Comparison of ENCODE assay signal across 7 cellular contexts in the genomic region with DNA sequence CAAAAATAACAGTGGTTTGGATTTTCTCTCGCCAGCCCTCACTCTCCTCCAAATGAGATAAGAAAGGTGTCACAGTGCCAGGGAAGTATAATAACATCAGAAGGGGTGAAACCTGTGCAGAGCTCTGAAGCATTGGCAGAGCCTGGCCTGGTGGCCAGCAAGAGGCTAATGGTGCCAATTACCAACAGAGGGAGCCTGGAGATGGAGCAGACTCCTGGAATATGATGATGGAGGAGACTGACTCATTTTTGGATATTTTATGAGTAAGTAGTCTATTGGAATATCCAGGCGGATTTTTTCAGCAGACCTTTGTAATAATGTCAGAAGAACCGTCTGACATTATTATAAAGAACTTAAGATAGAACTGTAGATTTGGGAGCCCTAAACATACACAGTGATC.
DNase-seq lines count a peak whose midpoint lies in the region; ATAC-seq and TF ChIP-seq lines count a peak whose summit lies in the region.

No MANE protein-coding gene starts in this region.

- TF ChIP-seq CTCF in HCT116 (IDR thresholded peaks at IDR 0.05 in 2 of 3, conservative IDR thresholded peaks at IDR 0.05 in 1 of 3; ENCODE audit: borderline replicate concordance in 1 of 3, insufficient read depth in 1 of 3, low read depth in 2 of 3, low read length in 2 of 3) (peak; percentile 50 to 66 (median 61); a peak in 5 of 6 replicates), gastroesophageal sphincter (IDR thresholded peaks at IDR 0.05) (peak; percentile 19 to 66 (median 54)), sigmoid colon (IDR thresholded peaks at IDR 0.05) (peak; percentile 18 to 59 (median 30))

- no peak for TF ChIP-seq EP300 in gastroesophageal sphincter (IDR thresholded peaks at IDR 0.05)
- no peak for TF ChIP-seq EP300 in sigmoid colon (IDR thresholded peaks at IDR 0.05)

- H3K4me3 ChIP-seq in HCT116 (replicated peaks in 1 of 2; ENCODE audit: low read depth in 1 of 2, low read length in 2 of 2) (no peak overlapping the region), gastroesophageal sphincter (no peak overlapping the region), sigmoid colon (no peak overlapping the region)

- intact Hi-C loops in HCT116 (cut with micrococcal nuclease) (loop anchor here (1.0 to 5.0 kb wide), 3 partner anchors 444 to 632 kb away; no protein-coding TSS in a partner anchor), sigmoid colon (cut with DNase I) (loop anchor here (5.0 to 10.0 kb wide), 2 partner anchors 150 to 443 kb away; a partner anchor contains a TSS)

- no peaks in the 10 kb centered on the region for H4K20me1 ChIP-seq in HCT116 (ENCODE audit: insufficient read depth)

- peak overlapping the region; percentile 93 for H2AFZ ChIP-seq in HCT116 (ENCODE audit: low read depth, low read length, poor library complexity, severe bottlenecking)

- H3K4me1 ChIP-seq in HCT116 (ENCODE audit: control insufficient read depth in 1 of 2, insufficient read depth in 2 of 2, low read length in 2 of 2) (peaks cover 6 to 29% of the 10 kb centered on the region in 2 experiments; a peak in 3 of 4 replicates), gastroesophageal sphincter (no peaks in the 10 kb centered on the region), sigmoid colon (peaks cover 0 to 8% (median 3%) of the 10 kb centered on the region in 4 donors)

- BruUV-seq in HCT116 (replicated peaks; lab: Mats Ljungman, UMichigan) = no TSS peak

- H3K9me3 ChIP-seq in HCT116 (ENCODE audit: control insufficient read depth in 1 of 2, insufficient read depth in 1 of 2, low read depth in 1 of 2, low read length in 2 of 2) (no peaks in the 10 kb centered on the region), gastroesophageal sphincter (no peaks in the 10 kb centered on the region), sigmoid colon (no peaks in the 10 kb centered on the region)

- CTCF ChIA-PET in HCT116 (lab: Charles Lee) = interaction anchor here (1.0 kb wide), 1 partner anchor 108 kb away, joined by 3 read pairs; no protein-coding TSS in a partner anchor

- H3K9ac ChIP-seq in HCT116 (ENCODE audit: low read length) = no peak overlapping the region

- H3K4me2 ChIP-seq in HCT116 (ENCODE audit: low read length) = peak overlapping the region; percentile 12; the same call in 1 of the 2 replicates

- no peaks in the 10 kb centered on the region for H3K27me3 ChIP-seq in HCT116 (ENCODE audit: insufficient read depth, low read length)
- no peaks in the 10 kb centered on the region for H3K27me3 ChIP-seq in gastroesophageal sphincter
- no peaks in the 10 kb centered on the region for H3K27me3 ChIP-seq in sigmoid colon

- H3K36me3 ChIP-seq in HCT116 (ENCODE audit: control insufficient read depth in 1 of 2, insufficient read depth in 2 of 2, low read length in 2 of 2) (no peaks in the 10 kb centered on the region), gastroesophageal sphincter (no peaks in the 10 kb centered on the region), sigmoid colon (no peaks in the 10 kb centered on the region)

- ATAC-seq in HCT116 = peak; percentile 100
- peak; percentile 48 for ATAC-seq in gastroesophageal sphincter
- no peak for ATAC-seq in GM18517 (IDR thresholded peaks at IDR 0.05; ENCODE audit: unreplicated experiment)

- H3K79me2 ChIP-seq in HCT116 (ENCODE audit: insufficient read depth, low read length) = no peaks in the 10 kb centered on the region

- DNase-seq in HCT116 (ENCODE audit: low read depth, low spot score) = peak; percentile 57
- peak; percentile 16 for DNase-seq in SHP77 treated with DMSO at 0.1 percent for 48 hours (lab: John Stamatoyannopoulos, UW)
- no peak for DNase-seq in sigmoid colon
- DNase-seq in stimulated activated naive CD4-positive, alpha-beta T cell treated with Interleukin-2 at 50 U/mL for 16 hours (lab: John Stamatoyannopoulos, UW) = no peak
- no peak for DNase-seq in ureter (ENCODE audit: low spot score)

- no peaks in the 10 kb centered on the region for H3K9me2 ChIP-seq in HCT116 (ENCODE audit: insufficient read depth)

- POLR2A ChIA-PET in HCT116 (lab: Charles Lee) = no interaction called here

- 22 to 28% methylated on average over 3 of the region's 3 CpGs for WGBS in gastroesophageal sphincter (ENCODE audit: low coverage in 1 of 2), 2 donors
- 13 to 56% methylated on average over 3 of the region's 3 CpGs for WGBS in sigmoid colon, 2 donors

- H3K27ac ChIP-seq in HCT116 (ENCODE audit: low read depth, low read length) = no peak overlapping the region
- no peak overlapping the region for H3K27ac ChIP-seq in gastroesophageal sphincter
- peak overlapping the region in 1 of 4 donors; percentile 28 for H3K27ac ChIP-seq in sigmoid colon

- TF ChIP-seq POLR2A in HCT116 (IDR thresholded peaks at IDR 0.05; ENCODE audit: borderline replicate concordance, extremely low read depth, insufficient read depth, insufficient read length) (no peak), gastroesophageal sphincter (IDR thresholded peaks at IDR 0.05) (no peak), sigmoid colon (IDR thresholded peaks at IDR 0.05) (no peak)

- peak; percentile 74 for TF ChIP-seq RAD21 in HCT116 (IDR thresholded peaks at IDR 0.05; ENCODE audit: low read depth)

- RAD21 ChIA-PET in HCT116 (lab: Charles Lee; ENCODE audit: low non-redundant PET in 1 of 2, low total read pairs in 2 of 2, uncharacterized antibody in 2 of 2, unreplicated experiment in 2 of 2) = no interaction called here

TF ChIP-seq in HCT116, 20 proteins besides CTCF, POLR2A, EP300 and RAD21:
- no peak for TF ChIP-seq FOSL1 (IDR thresholded peaks at IDR 0.05; ENCODE audit: low read depth)
- 0 out of 2 replicates have a peak, but pooled peaks have one; percentile 29 for TF ChIP-seq CBX3 (IDR thresholded peaks at IDR 0.05; ENCODE audit: low read depth)

Comparison
In these comparisons a context has a peak if more than half of its experiments do, and no peak if none do; other contexts are left out.
1. DNase-seq: peak in HCT116 (single experiment) and SHP77 treated with DMSO at 0.1 percent for 48 hours (single experiment); none in sigmoid colon (single experiment), stimulated activated naive CD4-positive, alpha-beta T cell treated with Interleukin-2 at 50 U/mL for 16 hours (single experiment) and ureter (single experiment).
2. Peak in every context shown above with its lines, with median percentiles within 50 percentile points of each other: CTCF ChIP-seq.